ENCODE assay signal across 23 cellular contexts in the genomic region with DNA sequence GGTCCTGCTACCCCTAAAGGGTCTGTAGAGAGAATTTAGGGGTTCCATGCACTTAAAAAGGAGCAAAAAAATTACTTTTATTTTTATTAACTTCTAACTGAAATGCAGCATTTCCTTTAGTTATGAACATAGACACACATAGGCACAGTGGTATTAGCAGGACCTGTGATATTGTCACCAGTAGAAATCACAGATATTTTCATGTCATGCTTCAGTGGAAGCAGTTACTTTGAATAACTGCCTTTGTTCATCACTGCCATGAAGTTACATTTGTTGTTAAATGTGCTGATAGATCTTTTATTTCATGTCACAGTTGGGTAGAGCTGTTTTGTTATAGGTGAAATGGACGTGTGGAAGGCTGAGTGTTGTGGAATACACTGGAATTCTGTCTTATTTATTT. TPM values are rescaled to one million over a fixed set of nuclear protein-coding genes. Genes with fewer than 3 reads are reported as not detected.
DNase-seq lines count a peak whose midpoint lies in the region; ATAC-seq, FAIRE-seq and TF ChIP-seq lines count a peak whose summit lies in the region.
"Had no signal": no experiment of that assay in that cellular context is flagged by ENCODE, and none has a peak within 500 bp of the region (broad histone marks: within the 10 kb centered on the region; RNA-seq: fewer than 3 reads in every experiment).

No MANE protein-coding gene starts in this region.

- DNase-seq in activated naive CD8-positive, alpha-beta T cell treated with anti-CD3 and anti-CD28 coated beads, Interleukin-2, amount 10 ng/mL, durations not matched to agents 7 days and 5 days, result no peak
- DNase-seq in activated naive CD8-positive, alpha-beta T cell treated with anti-CD3 and anti-CD28 coated beads for 36 hours, result no peak
- DNase-seq in RWPE2 (ENCODE audit: low spot score), result no peak
- no peak for DNase-seq in right lobe of liver
- no peak for DNase-seq in type B pancreatic cell (ENCODE audit: extremely low spot score, unreplicated experiment)
- DNase-seq in immature natural killer cell, result no peak
- no peak for DNase-seq in pancreas
- DNase-seq in activated CD4-positive, alpha-beta T cell treated with anti-CD3 and anti-CD28 coated beads for 36 hours, result no peak
- DNase-seq: activated B cell treated with CpG ODN at 0.5 μM for 24 hours; activated CD4-positive, alpha-beta T cell treated with anti-CD3 and anti-CD28 coated beads, Interleukin-2, amount 50 U/mL, for 48 hours; activated T-cell treated with anti-CD3 and anti-CD28 coated beads for 4 hours; H7; head of caudate nucleus; NCI-H510A; stimulated activated CD4-positive, alpha-beta T cell treated with anti-CD3 and anti-CD28 coated beads, Interleukin-1b, Interleukin-23, amount 100 ng/mL, for 48 hours; T-helper 9 cell; transverse colon had no signal

- POLR2A ChIA-PET in activated naive CD8-positive, alpha-beta T cell treated with anti-CD3 and anti-CD28 coated beads, Interleukin-2, amount 10 ng/mL, durations not matched to agents 7 days and 5 days (lab: Charles Lee), result no interaction called here
- POLR2A ChIA-PET in activated CD4-positive, alpha-beta T cell treated with anti-CD3 and anti-CD28 coated beads for 36 hours (lab: Charles Lee), result no interaction called here

- H3K27me3 ChIP-seq in RWPE2 (ENCODE audit: insufficient read depth, poor library complexity, severe bottlenecking) (no peaks in the 10 kb centered on the region), right lobe of liver (no peaks in the 10 kb centered on the region), pancreas (no peaks in the 10 kb centered on the region)
- H3K27me3 ChIP-seq: transverse colon had no signal

- CTCF ChIA-PET in activated CD4-positive, alpha-beta T cell treated with anti-CD3 and anti-CD28 coated beads for 36 hours (lab: Charles Lee), result interaction anchor here (0.5 kb wide), 1 partner anchor 203 kb away, joined by 3 read pairs; no protein-coding TSS in a partner anchor

- H3K9me3 ChIP-seq in RWPE2 (ENCODE audit: severe bottlenecking) (no peaks in the 10 kb centered on the region), right lobe of liver (no peaks in the 10 kb centered on the region), pancreas (no peaks in the 10 kb centered on the region)
- H3K9me3 ChIP-seq: prostate gland, transverse colon had no signal

- WGBS in right lobe of liver (ENCODE audit: insufficient coverage, low coverage, low lambda C conversion rate, missing lambda C conversion rate), result 57% methylated on average over 1 of the region's 1 CpG
- WGBS in pancreas, 2 donors, result 67 to 81% methylated on average over 1 of the region's 1 CpG

- peaks cover 11% of the 10 kb centered on the region; the same call in 1 of the 2 replicates for H3K36me3 ChIP-seq in RWPE2 (ENCODE audit: low read depth)
- H3K36me3 ChIP-seq in right lobe of liver, result peaks cover 0 to 14% (median 0%) of the 10 kb centered on the region in 4 donors
- peaks cover 0 to 9% (median 0%) of the 10 kb centered on the region in 3 donors for H3K36me3 ChIP-seq in pancreas
- H3K36me3 ChIP-seq: prostate gland had no signal

- H3K4me3 ChIP-seq in RWPE2 (ENCODE audit: severe bottlenecking), result no peak overlapping the region
- no peak overlapping the region for H3K4me3 ChIP-seq in right lobe of liver
- no peak overlapping the region for H3K4me3 ChIP-seq in pancreas
- H3K4me3 ChIP-seq: prostate gland, transverse colon had no signal

- TF ChIP-seq POLR2A in right lobe of liver (IDR thresholded peaks at IDR 0.05), result no peak

- peak overlapping the region; percentile 19 for H3K27ac Mint-ChIP-seq in activated naive CD8-positive, alpha-beta T cell treated with anti-CD3 and anti-CD28 coated beads, Interleukin-2, amount 10 ng/mL, durations not matched to agents 7 days and 5 days
- H3K27ac Mint-ChIP-seq in activated naive CD8-positive, alpha-beta T cell treated with anti-CD3 and anti-CD28 coated beads for 36 hours, result no peak overlapping the region
- H3K27ac Mint-ChIP-seq in type B pancreatic cell (peak overlapping the region; percentile 88), immature natural killer cell (no peak overlapping the region)
- no peak overlapping the region for H3K27ac Mint-ChIP-seq in activated CD4-positive, alpha-beta T cell treated with anti-CD3 and anti-CD28 coated beads for 36 hours

- H3K27ac ChIP-seq in RWPE2 (ENCODE audit: poor library complexity, severe bottlenecking) (peak overlapping the region; percentile 36), right lobe of liver (peak overlapping the region in 2 of 3 donors; percentile 10 to 61), pancreas (no peak overlapping the region)
- H3K27ac ChIP-seq: HL-60 had no signal

- intact Hi-C loops in right lobe of liver (cut with DNase I), result loop anchor here in 1 of 2 donors (10.0 kb wide), 1 partner anchor 66 kb away; no protein-coding TSS in a partner anchor
- intact Hi-C loops in pancreas (cut with DNase I), result no loop called here
- intact Hi-C loops in activated CD4-positive, alpha-beta T cell treated with anti-CD3 and anti-CD28 coated beads for 36 hours (cut with DNase I, micrococcal nuclease), result no loop called here

- H3K4me3 Mint-ChIP-seq in activated naive CD8-positive, alpha-beta T cell treated with anti-CD3 and anti-CD28 coated beads, Interleukin-2, amount 10 ng/mL, durations not matched to agents 7 days and 5 days, result no peak overlapping the region
- H3K4me3 Mint-ChIP-seq in activated naive CD8-positive, alpha-beta T cell treated with anti-CD3 and anti-CD28 coated beads for 36 hours, result no peak overlapping the region
- no peak overlapping the region for H3K4me3 Mint-ChIP-seq in type B pancreatic cell
- no peak overlapping the region for H3K4me3 Mint-ChIP-seq in immature natural killer cell
- H3K4me3 Mint-ChIP-seq in activated CD4-positive, alpha-beta T cell treated with anti-CD3 and anti-CD28 coated beads for 36 hours, result no peak overlapping the region
- H3K4me3 Mint-ChIP-seq: activated B cell treated with CpG ODN at 0.5 μM for 24 hours; stimulated activated effector memory CD8-positive, alpha-beta T cell treated with anti-CD3 and anti-CD28 coated beads, Interleukin-12 subunit alpha, Interleukin-12 subunit beta, amount 100 ng/mL, for 72 hours had no signal

- peaks cover 17% of the 10 kb centered on the region for H3K36me3 Mint-ChIP-seq in activated naive CD8-positive, alpha-beta T cell treated with anti-CD3 and anti-CD28 coated beads, Interleukin-2, amount 10 ng/mL, durations not matched to agents 7 days and 5 days
- H3K36me3 Mint-ChIP-seq in activated naive CD8-positive, alpha-beta T cell treated with anti-CD3 and anti-CD28 coated beads for 36 hours, result peaks cover 14% of the 10 kb centered on the region
- H3K36me3 Mint-ChIP-seq in type B pancreatic cell, result peaks cover 19% of the 10 kb centered on the region
- H3K36me3 Mint-ChIP-seq in immature natural killer cell, result peaks cover 7 to 17% (median 14%) of the 10 kb centered on the region in 3 donors
- H3K36me3 Mint-ChIP-seq in activated CD4-positive, alpha-beta T cell treated with anti-CD3 and anti-CD28 coated beads for 36 hours (ENCODE audit: low read depth), result peaks cover 12% of the 10 kb centered on the region

- no peaks in the 10 kb centered on the region for H3K9me3 Mint-ChIP-seq in activated naive CD8-positive, alpha-beta T cell treated with anti-CD3 and anti-CD28 coated beads, Interleukin-2, amount 10 ng/mL, durations not matched to agents 7 days and 5 days
- H3K9me3 Mint-ChIP-seq in activated naive CD8-positive, alpha-beta T cell treated with anti-CD3 and anti-CD28 coated beads for 36 hours, result no peaks in the 10 kb centered on the region
- H3K9me3 Mint-ChIP-seq in type B pancreatic cell (no peaks in the 10 kb centered on the region), immature natural killer cell (no peaks in the 10 kb centered on the region)
- H3K9me3 Mint-ChIP-seq in activated CD4-positive, alpha-beta T cell treated with anti-CD3 and anti-CD28 coated beads for 36 hours (ENCODE audit: low read depth), result no peaks in the 10 kb centered on the region
- H3K9me3 Mint-ChIP-seq: activated B cell treated with CpG ODN at 0.5 μM for 24 hours; stimulated activated effector memory CD8-positive, alpha-beta T cell treated with anti-CD3 and anti-CD28 coated beads, Interleukin-12 subunit alpha, Interleukin-12 subunit beta, amount 100 ng/mL, for 72 hours had no signal

- H3K27me3 Mint-ChIP-seq in activated naive CD8-positive, alpha-beta T cell treated with anti-CD3 and anti-CD28 coated beads, Interleukin-2, amount 10 ng/mL, durations not matched to agents 7 days and 5 days, result no peaks in the 10 kb centered on the region
- no peaks in the 10 kb centered on the region for H3K27me3 Mint-ChIP-seq in activated naive CD8-positive, alpha-beta T cell treated with anti-CD3 and anti-CD28 coated beads for 36 hours
- no peaks in the 10 kb centered on the region for H3K27me3 Mint-ChIP-seq in type B pancreatic cell
- peaks cover 0 to 2% (median 0%) of the 10 kb centered on the region in 3 donors for H3K27me3 Mint-ChIP-seq in immature natural killer cell (ENCODE audit: low read depth in 3 of 3)
- H3K27me3 Mint-ChIP-seq in activated CD4-positive, alpha-beta T cell treated with anti-CD3 and anti-CD28 coated beads for 36 hours, result no peaks in the 10 kb centered on the region
- H3K27me3 Mint-ChIP-seq: activated B cell treated with CpG ODN at 0.5 μM for 24 hours had no signal

- H3K4me1 Mint-ChIP-seq in activated naive CD8-positive, alpha-beta T cell treated with anti-CD3 and anti-CD28 coated beads, Interleukin-2, amount 10 ng/mL, durations not matched to agents 7 days and 5 days, result peaks cover 3% of the 10 kb centered on the region
- peaks cover under 1% of the 10 kb centered on the region for H3K4me1 Mint-ChIP-seq in activated naive CD8-positive, alpha-beta T cell treated with anti-CD3 and anti-CD28 coated beads for 36 hours
- H3K4me1 Mint-ChIP-seq in type B pancreatic cell (ENCODE audit: unreplicated experiment) (peaks cover 7% of the 10 kb centered on the region), immature natural killer cell (peaks cover under 1 to 2% of the 10 kb centered on the region in 2 donors)
- H3K4me1 Mint-ChIP-seq in activated CD4-positive, alpha-beta T cell treated with anti-CD3 and anti-CD28 coated beads for 36 hours, result peaks cover 4% of the 10 kb centered on the region

- no peak for FAIRE-seq in pancreas (lab: Jason Lieb, UNC)
- FAIRE-seq: bronchial epithelial cell, D721Med, endometrium had no signal

- TF ChIP-seq CTCF in RWPE2 (IDR thresholded peaks at IDR 0.05; ENCODE audit: poor library complexity, severe bottlenecking) (no peak), right lobe of liver (IDR thresholded peaks at IDR 0.05) (no peak), type B pancreatic cell (conservative IDR thresholded peaks at IDR 0.05) (no peak), pancreas (IDR thresholded peaks at IDR 0.05) (no peak)

- H3K4me1 ChIP-seq in RWPE2 (ENCODE audit: insufficient read depth, poor library complexity, severe bottlenecking) (peaks cover 27% of the 10 kb centered on the region), right lobe of liver (peaks cover 0 to 32% (median 14%) of the 10 kb centered on the region in 4 donors), pancreas (peaks cover 8 to 18% (median 11%) of the 10 kb centered on the region in 3 donors)

- ATAC-seq in activated naive CD8-positive, alpha-beta T cell treated with anti-CD3 and anti-CD28 coated beads, Interleukin-2, amount 10 ng/mL, durations not matched to agents 7 days and 5 days (ENCODE audit: low read depth), result no peak
- ATAC-seq in RWPE2 (ENCODE audit: low read depth) (no peak), right lobe of liver (no peak), pancreas (no peak)
- ATAC-seq in activated CD4-positive, alpha-beta T cell treated with anti-CD3 and anti-CD28 coated beads for 36 hours, result no peak
- ATAC-seq: stimulated activated effector memory CD8-positive, alpha-beta T cell treated with anti-CD3 and anti-CD28 coated beads, Interleukin-12 subunit alpha, Interleukin-12 subunit beta, amount 100 ng/mL, for 72 hours had no signal

RNA-seq across cellular contexts. Expression of a gene that starts 37.4 kb away (rescaled TPM):
- total RNA-seq in activated naive CD8-positive, alpha-beta T cell treated with anti-CD3 and anti-CD28 coated beads, Interleukin-2, amount 10 ng/mL, durations not matched to agents 7 days and 5 days, result 10 to 100 TPM; 32.7 to 33.9 TPM
- total RNA-seq in activated naive CD8-positive, alpha-beta T cell treated with anti-CD3 and anti-CD28 coated beads for 36 hours, result 10 to 100 TPM; 22.3 to 22.8 TPM
- total RNA-seq in right lobe of liver (10 to 100 TPM in 5 of 6 experiments, 1 to 10 TPM in 1; 9.5 to 16.4 (median 12.2) TPM), type B pancreatic cell (ENCODE audit: low replicate concordance) (49.2 and 54.7 TPM in 2 replicates), pancreas (10 to 100 TPM in 4 of 6 donors, 1 to 10 TPM in 2; 9.3 to 24.3 (median 11.7) TPM)
- polyA plus RNA-seq in immature natural killer cell (1 to 10 TPM; 2.1 to 7.8 (median 4.4) TPM), pancreas (10 to 100 TPM; 10.6 to 19.7 TPM)
- 10 to 100 TPM; 22.4 to 23.6 TPM for total RNA-seq in activated CD4-positive, alpha-beta T cell treated with anti-CD3 and anti-CD28 coated beads for 36 hours

Comparison
In these comparisons a context has a peak if more than half of its experiments do, and no peak if none do; other contexts are left out.
1. H3K27ac Mint-ChIP-seq: peak in activated naive CD8-positive, alpha-beta T cell treated with anti-CD3 and anti-CD28 coated beads, Interleukin-2, amount 10 ng/mL, durations not matched to agents 7 days and 5 days (single experiment) and type B pancreatic cell (single experiment); none in activated naive CD8-positive, alpha-beta T cell treated with anti-CD3 and anti-CD28 coated beads for 36 hours (single experiment), immature natural killer cell (0 of 6) and activated CD4-positive, alpha-beta T cell treated with anti-CD3 and anti-CD28 coated beads for 36 hours (single experiment).
2. H3K27ac ChIP-seq: peak in RWPE2 (single experiment) and right lobe of liver (2 of 3); none in pancreas (0 of 4).